In the genomic region with DNA sequence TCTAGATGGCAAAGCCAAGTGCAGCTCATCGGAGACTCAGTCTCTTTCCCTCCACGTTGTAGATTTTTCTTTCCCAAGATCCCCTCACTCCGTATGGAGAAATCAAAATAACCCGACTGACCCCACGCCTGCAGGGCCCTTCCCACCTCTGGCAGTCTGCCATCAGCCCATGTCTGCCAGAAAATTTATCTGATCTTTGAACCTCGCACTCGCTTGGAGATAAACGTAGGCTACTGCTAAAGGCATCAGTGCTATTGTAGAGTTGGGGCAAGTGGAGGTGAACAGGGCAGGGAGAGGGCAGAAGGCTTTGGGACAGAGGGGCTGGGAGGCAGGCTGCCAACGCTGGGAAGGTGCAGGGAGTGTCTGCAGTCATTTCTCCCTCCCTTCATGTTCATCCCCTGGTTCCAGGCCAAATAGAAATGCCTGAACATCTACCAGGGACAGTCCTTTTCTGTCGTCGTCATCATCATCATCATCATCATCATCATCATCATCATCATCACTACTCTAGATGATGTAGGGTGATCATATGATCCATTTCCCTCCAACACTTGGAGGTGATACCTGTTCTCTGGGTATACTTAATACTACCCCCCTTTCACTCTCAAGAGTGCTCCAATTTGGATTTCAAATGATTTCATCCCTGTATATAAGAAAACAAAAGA, we compare ENCODE assay signal across 23 cellular contexts.
"Had no signal": no experiment of that assay in that cellular context is flagged by ENCODE, and none has a peak within 500 bp of the region (broad histone marks: within the 10 kb centered on the region; RNA-seq: fewer than 3 reads in every experiment).

No MANE protein-coding gene starts in this region.

- H3K4me3 ChIP-seq: left ventricle myocardium inferior, skin epidermis, stomach had no signal

- H3K4me1 Mint-ChIP-seq: activated B cell treated with CpG ODN at 0.5 μM for 24 hours; activated naive CD4-positive, alpha-beta T cell treated with anti-CD3 and anti-CD28 coated beads, Interleukin-2, amount 10 ng/mL, durations not matched to agents 7 days and 5 days; activated naive CD8-positive, alpha-beta T cell treated with anti-CD3 and anti-CD28 coated beads, Interleukin-2, amount 50 U/mL, for 24 hours; stimulated activated effector memory CD8-positive, alpha-beta T cell treated with anti-CD3 and anti-CD28 coated beads, Interleukin-12 subunit alpha, Interleukin-12 subunit beta, amount 100 ng/mL, for 72 hours had no signal

- H3K36me3 ChIP-seq: brain microvascular endothelial cell, left ventricle myocardium inferior, stomach had no signal

- H3K9me3 ChIP-seq: left ventricle myocardium inferior, stomach had no signal

- H3K36me3 Mint-ChIP-seq: activated naive CD4-positive, alpha-beta T cell treated with anti-CD3 and anti-CD28 coated beads, Interleukin-2, amount 10 ng/mL, durations not matched to agents 7 days and 5 days; stimulated activated effector memory CD8-positive, alpha-beta T cell treated with anti-CD3 and anti-CD28 coated beads, Interleukin-12 subunit alpha, Interleukin-12 subunit beta, amount 100 ng/mL, for 72 hours had no signal

- H3K27ac ChIP-seq: brain microvascular endothelial cell, left ventricle myocardium inferior, skin epidermis, stomach had no signal

- ATAC-seq: activated CD8-positive, alpha-beta T cell treated with anti-CD3 and anti-CD28 coated beads for 36 hours; activated naive CD8-positive, alpha-beta T cell treated with anti-CD3 and anti-CD28 coated beads, Interleukin-2, amount 50 U/mL, for 24 hours; stimulated activated effector memory CD8-positive, alpha-beta T cell treated with anti-CD3 and anti-CD28 coated beads, Interleukin-12 subunit alpha, Interleukin-12 subunit beta, amount 100 ng/mL, for 72 hours had no signal

- DNase-seq: activated B cell treated with CpG ODN at 0.5 μM for 24 hours; activated CD4-positive, alpha-beta T cell treated with anti-CD3 and anti-CD28 coated beads for 48 hours; activated CD8-positive, alpha-beta T cell treated with anti-CD3 and anti-CD28 coated beads for 36 hours; activated naive CD4-positive, alpha-beta T cell treated with anti-CD3 and anti-CD28 coated beads, Interleukin-2, amount 10 ng/mL, durations not matched to agents 7 days and 5 days; activated naive CD8-positive, alpha-beta T cell treated with anti-CD3 and anti-CD28 coated beads, Interleukin-2, amount 50 U/mL, for 24 hours; activated T-cell treated with anti-CD3 and anti-CD28 coated beads, Interleukin-2, amount 50 U/mL, for 24 hours; anterior cingulate cortex; effector CD4-positive, alpha-beta T cell; hippocampal formation; left ventricle myocardium inferior; occipital lobe; stimulated activated CD4-positive, alpha-beta T cell treated with anti-CD3 and anti-CD28 coated beads, Interleukin-15, amount 100 ng/mL, for 24 hours; stimulated activated CD4-positive, alpha-beta T cell treated with anti-CD3 and anti-CD28 coated beads, Interleukin-2, amount 100 ng/mL, for 48 hours; stomach; T-helper 1 cell; T-helper 9 cell; trophoblast cell had no signal

- H3K27ac Mint-ChIP-seq: activated B cell treated with CpG ODN at 0.5 μM for 24 hours; activated CD8-positive, alpha-beta T cell treated with anti-CD3 and anti-CD28 coated beads for 36 hours; activated naive CD4-positive, alpha-beta T cell treated with anti-CD3 and anti-CD28 coated beads, Interleukin-2, amount 10 ng/mL, durations not matched to agents 7 days and 5 days; activated naive CD8-positive, alpha-beta T cell treated with anti-CD3 and anti-CD28 coated beads, Interleukin-2, amount 50 U/mL, for 24 hours; activated T-cell treated with anti-CD3 and anti-CD28 coated beads, Interleukin-2, amount 50 U/mL, for 24 hours; activated T-helper 2 cell treated with anti-CD3 and anti-CD28 coated beads, Interferon-gamma antibody, Interleukin-2, Interleukin-4, amounts not matched to agents 10 μg/mL and 5 μg/mL and 100 μg/mL, durations not matched to agents 14 hours and 24 hours and 36 hours; stimulated activated effector memory CD8-positive, alpha-beta T cell treated with anti-CD3 and anti-CD28 coated beads, Interleukin-12 subunit alpha, Interleukin-12 subunit beta, amount 100 ng/mL, for 72 hours had no signal

- H3K4me3 Mint-ChIP-seq: activated B cell treated with CpG ODN at 0.5 μM for 24 hours; activated CD8-positive, alpha-beta T cell treated with anti-CD3 and anti-CD28 coated beads for 36 hours; activated naive CD4-positive, alpha-beta T cell treated with anti-CD3 and anti-CD28 coated beads, Interleukin-2, amount 10 ng/mL, durations not matched to agents 7 days and 5 days; activated naive CD8-positive, alpha-beta T cell treated with anti-CD3 and anti-CD28 coated beads, Interleukin-2, amount 50 U/mL, for 24 hours; activated T-cell treated with anti-CD3 and anti-CD28 coated beads, Interleukin-2, amount 50 U/mL, for 24 hours; stimulated activated effector memory CD8-positive, alpha-beta T cell treated with anti-CD3 and anti-CD28 coated beads, Interleukin-12 subunit alpha, Interleukin-12 subunit beta, amount 100 ng/mL, for 72 hours had no signal

- H3K27me3 ChIP-seq: brain microvascular endothelial cell, stomach had no signal

- H3K9me3 Mint-ChIP-seq: activated B cell treated with CpG ODN at 0.5 μM for 24 hours; activated CD8-positive, alpha-beta T cell treated with anti-CD3 and anti-CD28 coated beads for 36 hours; activated naive CD4-positive, alpha-beta T cell treated with anti-CD3 and anti-CD28 coated beads, Interleukin-2, amount 10 ng/mL, durations not matched to agents 7 days and 5 days; activated naive CD8-positive, alpha-beta T cell treated with anti-CD3 and anti-CD28 coated beads, Interleukin-2, amount 50 U/mL, for 24 hours; activated T-cell treated with anti-CD3 and anti-CD28 coated beads, Interleukin-2, amount 50 U/mL, for 24 hours; activated T-helper 2 cell treated with anti-CD3 and anti-CD28 coated beads, Interferon-gamma antibody, Interleukin-2, Interleukin-4, amounts not matched to agents 10 μg/mL and 5 μg/mL and 100 μg/mL, durations not matched to agents 14 hours and 24 hours and 36 hours; stimulated activated effector memory CD8-positive, alpha-beta T cell treated with anti-CD3 and anti-CD28 coated beads, Interleukin-12 subunit alpha, Interleukin-12 subunit beta, amount 100 ng/mL, for 72 hours had no signal

- FAIRE-seq: endothelial cell of umbilical vein, keratinocyte had no signal
